1 cellular context compared by ENCODE assay signal in genomic region chr1:74775735-74776134, GRCh38.
TF ChIP-seq lines count a peak whose summit lies in the region.

No MANE protein-coding gene starts in this region.

TF ChIP-seq in IMR-90, 13 proteins besides CTCF, POLR2A, EP300 and RAD21:
- TF ChIP-seq, protein P1, sequence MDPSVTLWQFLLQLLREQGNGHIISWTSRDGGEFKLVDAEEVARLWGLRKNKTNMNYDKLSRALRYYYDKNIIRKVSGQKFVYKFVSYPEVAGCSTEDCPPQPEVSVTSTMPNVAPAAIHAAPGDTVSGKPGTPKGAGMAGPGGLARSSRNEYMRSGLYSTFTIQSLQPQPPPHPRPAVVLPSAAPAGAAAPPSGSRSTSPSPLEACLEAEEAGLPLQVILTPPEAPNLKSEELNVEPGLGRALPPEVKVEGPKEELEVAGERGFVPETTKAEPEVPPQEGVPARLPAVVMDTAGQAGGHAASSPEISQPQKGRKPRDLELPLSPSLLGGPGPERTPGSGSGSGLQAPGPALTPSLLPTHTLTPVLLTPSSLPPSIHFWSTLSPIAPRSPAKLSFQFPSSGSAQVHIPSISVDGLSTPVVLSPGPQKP (IDR thresholded peaks at IDR 0.05; ENCODE audit: borderline replicate concordance, low read depth, low read length) = no peak
- TF ChIP-seq NFE2L2 (IDR thresholded peaks at IDR 0.05; ENCODE audit: low read depth, low read length) (no peak), FOS (IDR thresholded peaks at IDR 0.05; ENCODE audit: low read depth, low read length) (no peak), RCOR1 (IDR thresholded peaks at IDR 0.05; ENCODE audit: insufficient replicate concordance, low read length) (no peak), RFX5 (IDR thresholded peaks at IDR 0.05; ENCODE audit: low read depth, low read length) (no peak), BHLHE40 (IDR thresholded peaks at IDR 0.05; ENCODE audit: low read depth, low read length) (no peak)
